ENCODE assay signal across 8 cellular contexts in genomic region chr2:231037731-231038482, GRCh38. TPM values are rescaled to one million over a fixed set of nuclear protein-coding genes. Genes with fewer than 3 reads are reported as not detected.
DNase-seq lines count a peak whose midpoint lies in the region; ATAC-seq lines count a peak whose summit lies in the region.

No MANE protein-coding gene starts in this region.

- intact Hi-C loops in activated naive CD4-positive, alpha-beta T cell treated with anti-CD3 and anti-CD28 coated beads for 36 hours (cut with micrococcal nuclease) = no loop called here

- no peak for DNase-seq in activated naive CD4-positive, alpha-beta T cell treated with anti-CD3 and anti-CD28 coated beads for 36 hours
- DNase-seq in activated naive CD4-positive, alpha-beta T cell treated with anti-CD3 and anti-CD28 coated beads, Interleukin-2, amount 50 U/mL, for 16 hours = no peak
- peak; percentile 40 for DNase-seq in activated naive CD8-positive, alpha-beta T cell treated with anti-CD3 and anti-CD28 coated beads, Interleukin-2, amount 10 ng/mL, durations not matched to agents 7 days and 5 days
- DNase-seq in left kidney (ENCODE audit: low read depth, low spot score) = peak; percentile 61
- DNase-seq in NK-92 treated with Interleukin-12 subunit alpha and Interleukin-12 subunit beta, amount 100 ng/mL, for 24 hours (lab: John Stamatoyannopoulos, UW) = no peak
- no peak for DNase-seq in NCI-H1105 treated with DMSO at 0.1 percent for 48 hours (lab: John Stamatoyannopoulos, UW)

- no peaks in the 10 kb centered on the region for H3K9me3 Mint-ChIP-seq in activated naive CD4-positive, alpha-beta T cell treated with anti-CD3 and anti-CD28 coated beads for 36 hours
- no peaks in the 10 kb centered on the region for H3K9me3 Mint-ChIP-seq in activated naive CD8-positive, alpha-beta T cell treated with anti-CD3 and anti-CD28 coated beads, Interleukin-2, amount 10 ng/mL, durations not matched to agents 7 days and 5 days

- H3K27ac Mint-ChIP-seq in activated naive CD4-positive, alpha-beta T cell treated with anti-CD3 and anti-CD28 coated beads for 36 hours = no peak overlapping the region
- H3K27ac Mint-ChIP-seq in activated naive CD8-positive, alpha-beta T cell treated with anti-CD3 and anti-CD28 coated beads, Interleukin-2, amount 10 ng/mL, durations not matched to agents 7 days and 5 days = no peak overlapping the region

- CTCF ChIA-PET in activated naive CD4-positive, alpha-beta T cell treated with anti-CD3 and anti-CD28 coated beads for 36 hours (lab: Charles Lee) = interaction anchor here (1.0 kb wide), 1 partner anchor 15 kb away, joined by 3 read pairs; no protein-coding TSS in a partner anchor

- no peaks in the 10 kb centered on the region for H3K4me1 Mint-ChIP-seq in activated naive CD4-positive, alpha-beta T cell treated with anti-CD3 and anti-CD28 coated beads for 36 hours (ENCODE audit: low read depth)
- no peaks in the 10 kb centered on the region for H3K4me1 Mint-ChIP-seq in activated naive CD8-positive, alpha-beta T cell treated with anti-CD3 and anti-CD28 coated beads, Interleukin-2, amount 10 ng/mL, durations not matched to agents 7 days and 5 days

- ATAC-seq in activated naive CD8-positive, alpha-beta T cell treated with anti-CD3 and anti-CD28 coated beads, Interleukin-2, amount 10 ng/mL, durations not matched to agents 7 days and 5 days (ENCODE audit: low read depth) = no peak
- ATAC-seq in HG03159 (IDR thresholded peaks at IDR 0.05; ENCODE audit: unreplicated experiment) = no peak

- H3K36me3 Mint-ChIP-seq in activated naive CD4-positive, alpha-beta T cell treated with anti-CD3 and anti-CD28 coated beads for 36 hours (ENCODE audit: low read depth) = no peaks in the 10 kb centered on the region
- no peaks in the 10 kb centered on the region for H3K36me3 Mint-ChIP-seq in activated naive CD8-positive, alpha-beta T cell treated with anti-CD3 and anti-CD28 coated beads, Interleukin-2, amount 10 ng/mL, durations not matched to agents 7 days and 5 days

- peak overlapping the region; percentile 87 for H3K27ac ChIP-seq in temporal lobe (ENCODE audit: low read depth, low read length)

- peaks cover 60% of the 10 kb centered on the region for H3K27me3 Mint-ChIP-seq in activated naive CD4-positive, alpha-beta T cell treated with anti-CD3 and anti-CD28 coated beads for 36 hours (ENCODE audit: low read depth)
- peaks cover 74% of the 10 kb centered on the region for H3K27me3 Mint-ChIP-seq in activated naive CD8-positive, alpha-beta T cell treated with anti-CD3 and anti-CD28 coated beads, Interleukin-2, amount 10 ng/mL, durations not matched to agents 7 days and 5 days

- peak overlapping the region; percentile 36 for H3K4me3 Mint-ChIP-seq in activated naive CD4-positive, alpha-beta T cell treated with anti-CD3 and anti-CD28 coated beads for 36 hours
- peak overlapping the region; percentile 66 for H3K4me3 Mint-ChIP-seq in activated naive CD8-positive, alpha-beta T cell treated with anti-CD3 and anti-CD28 coated beads, Interleukin-2, amount 10 ng/mL, durations not matched to agents 7 days and 5 days

- POLR2A ChIA-PET in activated naive CD8-positive, alpha-beta T cell treated with anti-CD3 and anti-CD28 coated beads, Interleukin-2, amount 10 ng/mL, durations not matched to agents 7 days and 5 days (lab: Charles Lee) = no interaction called here

RNA-seq across cellular contexts. Expression of gene C2orf72, which starts 0.6 kb away (rescaled TPM):
- total RNA-seq in activated naive CD4-positive, alpha-beta T cell treated with anti-CD3 and anti-CD28 coated beads for 36 hours = not detected
- under 1 TPM; 0.47 to 0.48 TPM for total RNA-seq in activated naive CD8-positive, alpha-beta T cell treated with anti-CD3 and anti-CD28 coated beads, Interleukin-2, amount 10 ng/mL, durations not matched to agents 7 days and 5 days
- 31.0 TPM for total RNA-seq in temporal lobe

RNA-seq across cellular contexts. Expression of gene PSMD1, which starts 18.8 kb away (rescaled TPM):
- total RNA-seq in activated naive CD4-positive, alpha-beta T cell treated with anti-CD3 and anti-CD28 coated beads for 36 hours = 100 to 1,000 TPM; 106 TPM
- total RNA-seq in activated naive CD8-positive, alpha-beta T cell treated with anti-CD3 and anti-CD28 coated beads, Interleukin-2, amount 10 ng/mL, durations not matched to agents 7 days and 5 days = 10 to 100 TPM; 64.0 to 65.4 TPM
- total RNA-seq in temporal lobe = 82.9 TPM

RNA-seq across cellular contexts. Expression of gene SPATA3, which starts 42.0 kb away (rescaled TPM):
- total RNA-seq in activated naive CD4-positive, alpha-beta T cell treated with anti-CD3 and anti-CD28 coated beads for 36 hours = not detected
- total RNA-seq in activated naive CD8-positive, alpha-beta T cell treated with anti-CD3 and anti-CD28 coated beads, Interleukin-2, amount 10 ng/mL, durations not matched to agents 7 days and 5 days = not detected
- not detected for total RNA-seq in temporal lobe

Comparison
In these comparisons a context has a peak if more than half of its experiments do, and no peak if none do; other contexts are left out.
1. DNase-seq: peak in activated naive CD8-positive, alpha-beta T cell treated with anti-CD3 and anti-CD28 coated beads, Interleukin-2, amount 10 ng/mL, durations not matched to agents 7 days and 5 days (single experiment) and left kidney (single experiment); none in activated naive CD4-positive, alpha-beta T cell treated with anti-CD3 and anti-CD28 coated beads for 36 hours (single experiment), activated naive CD4-positive, alpha-beta T cell treated with anti-CD3 and anti-CD28 coated beads, Interleukin-2, amount 50 U/mL, for 16 hours (single experiment), NK-92 treated with Interleukin-12 subunit alpha and Interleukin-12 subunit beta, amount 100 ng/mL, for 24 hours (single experiment) and NCI-H1105 treated with DMSO at 0.1 percent for 48 hours (single experiment).
2. RNA of gene C2orf72, which starts 0.6 kb away (total RNA-seq): 31.0 TPM in temporal lobe (single experiment); 0.47 to 0.48 TPM in activated naive CD8-positive, alpha-beta T cell treated with anti-CD3 and anti-CD28 coated beads, Interleukin-2, amount 10 ng/mL, durations not matched to agents 7 days and 5 days and not detected in activated naive CD4-positive, alpha-beta T cell treated with anti-CD3 and anti-CD28 coated beads for 36 hours; every median in the first group is over 10 times any median in the second.